In genomic region chr12:132161796-132162507, GRCh38 we compare ENCODE assay signal across 1 cellular context.
TF ChIP-seq lines count a peak whose summit lies in the region.

No MANE protein-coding gene starts in this region.

TF ChIP-seq in GM23338, 12 proteins besides CTCF, POLR2A, EP300 and RAD21 (continued from another document):
- TF ChIP-seq ZNF462 (CRISPR knock-in tag; IDR thresholded peaks at IDR 0.05) (no peak), EZH2phosphoT487 (IDR thresholded peaks at IDR 0.05; ENCODE audit: unreplicated experiment) (no peak), STAT1 (IDR thresholded peaks at IDR 0.05; ENCODE audit: unreplicated experiment) (no peak), JUNB (IDR thresholded peaks at IDR 0.05; ENCODE audit: unreplicated experiment) (no peak), POLR2AphosphoS5 (IDR thresholded peaks at IDR 0.05; ENCODE audit: low read depth) (no peak), ZNF114 (CRISPR knock-in tag; IDR thresholded peaks at IDR 0.05) (no peak), NANOG (IDR thresholded peaks at IDR 0.05; ENCODE audit: borderline replicate concordance) (no peak), REST (IDR thresholded peaks at IDR 0.05; ENCODE audit: unreplicated experiment) (no peak), CREB1 (CRISPR knock-in tag; IDR thresholded peaks at IDR 0.05; ENCODE audit: low read depth) (no peak), ZNF331 (CRISPR knock-in tag; IDR thresholded peaks at IDR 0.05; ENCODE audit: low read depth) (no peak), EZH2 (IDR thresholded peaks at IDR 0.05; ENCODE audit: low read depth, unreplicated experiment) (no peak)
